In the genomic region with DNA sequence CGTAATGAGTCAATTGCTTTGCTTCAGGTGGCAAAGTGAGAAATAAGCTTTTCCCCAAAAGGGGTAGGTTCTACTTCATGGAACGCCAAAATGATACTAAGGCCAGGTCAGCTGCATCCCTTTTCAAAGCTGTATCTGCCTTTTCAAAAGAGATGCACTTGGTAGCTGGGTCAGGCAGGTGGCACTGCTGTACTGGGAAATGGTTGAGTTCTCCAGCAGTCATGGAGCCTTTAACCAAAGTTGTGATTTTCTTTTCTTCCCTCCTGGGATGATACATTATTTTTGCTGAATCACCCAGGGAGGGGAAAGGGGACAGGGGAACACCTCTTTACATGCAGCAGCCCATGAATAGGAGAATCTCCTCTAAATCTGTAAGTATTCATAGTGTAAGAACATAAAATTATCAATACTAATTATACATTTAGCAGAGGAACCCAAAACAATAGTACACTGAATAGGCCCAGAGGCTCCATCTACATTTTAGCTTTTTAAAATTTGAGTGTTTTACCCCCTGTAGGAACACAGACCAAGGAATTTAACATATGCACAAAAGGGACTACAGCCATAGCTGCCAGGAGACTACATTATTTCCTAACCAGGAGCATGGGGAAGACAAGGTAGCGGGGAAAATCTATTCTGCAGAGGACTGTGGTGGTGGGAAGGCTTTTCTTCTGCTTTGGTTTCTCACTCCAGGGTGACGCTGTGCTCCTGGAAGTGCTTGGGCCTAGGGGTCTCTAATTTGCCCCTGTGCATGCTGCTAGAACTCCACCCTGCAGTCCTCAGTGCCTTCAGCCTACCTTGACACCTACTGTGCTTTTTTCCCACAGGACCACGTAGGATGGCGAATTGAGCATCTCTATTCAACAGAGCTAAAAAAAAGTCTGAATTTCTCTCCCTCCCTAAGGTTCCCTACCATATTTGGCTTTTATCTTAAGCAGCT, we compare ENCODE assay signal across 8 cellular contexts. TPM values are rescaled to one million over a fixed set of nuclear protein-coding genes. Genes with fewer than 3 reads are reported as not detected.
DNase-seq lines count a peak whose midpoint lies in the region; ATAC-seq, FAIRE-seq and TF ChIP-seq lines count a peak whose summit lies in the region.

No MANE protein-coding gene starts in this region.

- H3K27ac ChIP-seq in SU-DHL-6 (ENCODE audit: low read depth, low read length) (no peak overlapping the region), GM12878 (ENCODE audit: control insufficient read depth, insufficient read depth) (no peak overlapping the region), hepatocyte (no peak overlapping the region), sigmoid colon (no peak overlapping the region)

- SMC1A ChIA-PET in GM12878 (lab: Charles Lee; ENCODE audit: uncharacterized antibody, unreplicated experiment): interaction anchor here (0.7 to 2.8 kb wide), 26 partner anchors 8 to 411 kb away, joined by 3 to 23 read pairs (median 4); no protein-coding TSS in a partner anchor

- H3K79me2 ChIP-seq in SU-DHL-6 (ENCODE audit: insufficient read depth, low read length) (no peaks in the 10 kb centered on the region), GM12878 (ENCODE audit: control insufficient read depth, insufficient read depth, low read length) (no peaks in the 10 kb centered on the region), hepatocyte (no peaks in the 10 kb centered on the region)

- TF ChIP-seq EP300 in GM12878 (IDR thresholded peaks at IDR 0.05; ENCODE audit: borderline replicate concordance in 1 of 2, control insufficient read depth in 1 of 2, low read depth in 2 of 2, low read length in 2 of 2) (no peak), sigmoid colon (IDR thresholded peaks at IDR 0.05) (no peak)

- H3K27me3 ChIP-seq in SU-DHL-6 (ENCODE audit: low read length): no peaks in the 10 kb centered on the region
- H3K27me3 ChIP-seq in GM12878 (replicated peaks in 1 of 2; ENCODE audit: control insufficient read depth in 2 of 2, insufficient read depth in 2 of 2, low read length in 1 of 2): no peaks in the 10 kb centered on the region
- no peaks in the 10 kb centered on the region for H3K27me3 ChIP-seq in hepatocyte
- no peaks in the 10 kb centered on the region for H3K27me3 ChIP-seq in sigmoid colon

- BruUV-seq in GM12878 (replicated peaks; lab: Mats Ljungman, UMichigan): no TSS peak

- peak; percentile 70 for DNase-seq in A172 (ENCODE audit: low spot score)
- peak; percentile 74 for DNase-seq in M059J (ENCODE audit: low read depth)
- peak; percentile 19 for DNase-seq in GM12878 (ENCODE audit: low read depth, low spot score)
- DNase-seq in hepatocyte (ENCODE audit: low spot score): peak; percentile 69
- DNase-seq in sigmoid colon: peak; percentile 80

- H3K4me3 ChIP-seq in SU-DHL-6 (ENCODE audit: insufficient read depth, low read length, poor library complexity, severe bottlenecking) (no peak overlapping the region), GM12878 (no peak overlapping the region), hepatocyte (no peak overlapping the region), sigmoid colon (no peak overlapping the region)

- in situ Hi-C loops in GM12878 (cut with MboI): no loop called here

- peak; percentile 41 for FAIRE-seq in GM12878 (lab: Jason Lieb, UNC)

- no peaks in the 10 kb centered on the region for H3K4me1 ChIP-seq in GM12878 (ENCODE audit: control insufficient read depth, insufficient read depth, low read length)
- no peaks in the 10 kb centered on the region for H3K4me1 ChIP-seq in hepatocyte (ENCODE audit: insufficient read depth)
- no peaks in the 10 kb centered on the region for H3K4me1 ChIP-seq in sigmoid colon

- H3K9me2 ChIP-seq in SU-DHL-6 (replicated peaks; ENCODE audit: insufficient read depth, low read length) (no peaks in the 10 kb centered on the region), hepatocyte (replicated peaks; ENCODE audit: insufficient read depth) (no peaks in the 10 kb centered on the region)

- H3K4me2 ChIP-seq in SU-DHL-6 (ENCODE audit: low read depth, low read length, poor library complexity, severe bottlenecking) (no peak overlapping the region), GM12878 (ENCODE audit: control insufficient read depth, insufficient read depth) (no peak overlapping the region), hepatocyte (no peak overlapping the region)

- RAD21 ChIA-PET in GM12878 (lab: Charles Lee; ENCODE audit: unreplicated experiment): interaction anchor here (0.9 to 2.6 kb wide), 12 partner anchors 8 to 682 kb away, joined by 3 to 15 read pairs (median 5); no protein-coding TSS in a partner anchor

- H4K20me1 ChIP-seq in SU-DHL-6 (ENCODE audit: low read depth, low read length) (no peaks in the 10 kb centered on the region), GM12878 (ENCODE audit: control insufficient read depth, insufficient read depth) (no peaks in the 10 kb centered on the region), hepatocyte (ENCODE audit: insufficient read depth, poor library complexity, severe bottlenecking) (no peaks in the 10 kb centered on the region)

- TF ChIP-seq POLR2A in GM12878 (IDR thresholded peaks at IDR 0.05; ENCODE audit: low read depth, low read length) (no peak), sigmoid colon (IDR thresholded peaks at IDR 0.05) (no peak)

- H2AFZ ChIP-seq in SU-DHL-6 (ENCODE audit: low read depth, low read length, severe bottlenecking) (no peak overlapping the region), GM12878 (ENCODE audit: control insufficient read depth, low read depth, low read length) (no peak overlapping the region), hepatocyte (no peak overlapping the region)

- peak; percentile 88 for TF ChIP-seq RAD21 in GM12878 (IDR thresholded peaks at IDR 0.05; ENCODE audit: insufficient read depth, low read depth, low read length)

- peak; percentile 90 for ATAC-seq in GM12878
- no peak for ATAC-seq in HG02970 (IDR thresholded peaks at IDR 0.05; ENCODE audit: low FRiP score, unreplicated experiment)

- H3K9me3 ChIP-seq in SU-DHL-6 (ENCODE audit: insufficient read depth, low read length) (no peaks in the 10 kb centered on the region), GM12878 (replicated peaks; ENCODE audit: control insufficient read depth, insufficient read depth, low read length) (no peaks in the 10 kb centered on the region), hepatocyte (ENCODE audit: low read depth) (no peaks in the 10 kb centered on the region), sigmoid colon (no peaks in the 10 kb centered on the region)

- 83% methylated on average over 6 of the region's 6 CpGs for WGBS in GM12878 (ENCODE audit: insufficient coverage, insufficient replicate concordance, low lambda C conversion rate, missing lambda C conversion rate)
- WGBS in hepatocyte (ENCODE audit: low lambda C conversion rate, missing lambda C conversion rate): 87% methylated on average over 6 of the region's 6 CpGs
- 79 to 87% methylated on average over 6 of the region's 6 CpGs for WGBS in sigmoid colon, 2 donors

- intact Hi-C loops in GM12878 (cut with micrococcal nuclease; ENCODE audit: unreplicated experiment): loop anchor here (1.0 kb wide), 2 partner anchors 262 to 416 kb away; no protein-coding TSS in a partner anchor
- intact Hi-C loops in sigmoid colon (cut with DNase I): loop anchor here (1.0 to 10.0 kb wide), 5 partner anchors 101 to 685 kb away; partner anchors contain the start of genes COG5 and DUS4L

- H3K36me3 ChIP-seq in SU-DHL-6 (ENCODE audit: low read length) (no peaks in the 10 kb centered on the region), GM12878 (ENCODE audit: control insufficient read depth in 2 of 2, insufficient read depth in 2 of 2, low read length in 1 of 2) (no peaks in the 10 kb centered on the region; a peak in 1 of 4 replicates), hepatocyte (replicated peaks; ENCODE audit: insufficient read depth, low read depth) (no peaks in the 10 kb centered on the region), sigmoid colon (no peaks in the 10 kb centered on the region)

- H3K9ac ChIP-seq in SU-DHL-6 (ENCODE audit: low read length): no peak overlapping the region
- no peak overlapping the region for H3K9ac ChIP-seq in GM12878 (ENCODE audit: control insufficient read depth, insufficient read depth, low read length)

- CTCF ChIA-PET in GM12878 (lab: Yijun Ruan, JAX): interaction anchor here (0.7 to 2.9 kb wide), 36 partner anchors 9 to 417 kb away, joined by 3 to 63 read pairs (median 4); partner anchors contain the start of gene CBLL1

- peak; percentile 58; the same call in 1 of the 2 replicates for TF ChIP-seq CTCF in GM12874 (IDR thresholded peaks at IDR 0.05; ENCODE audit: insufficient read depth, low read depth, low read length)
- peak; percentile 72 for TF ChIP-seq CTCF in SU-DHL-6 (IDR thresholded peaks at IDR 0.05; ENCODE audit: insufficient read depth, low read length, poor library complexity, severe bottlenecking)
- TF ChIP-seq CTCF in GM12878 (IDR thresholded peaks at IDR 0.05 in 2 of 3, conservative IDR thresholded peaks at IDR 0.05 in 1 of 3; ENCODE audit: control insufficient read depth in 2 of 3, extremely low read depth in 1 of 3, insufficient read depth in 1 of 3, low read depth in 3 of 3, low read length in 3 of 3): peak; percentile 68 to 92 (median 76)
- TF ChIP-seq CTCF in hepatocyte (IDR thresholded peaks at IDR 0.05; ENCODE audit: poor library complexity): peak; percentile 75
- TF ChIP-seq CTCF in sigmoid colon (IDR thresholded peaks at IDR 0.05): peak; percentile 52 to 78 (median 66)

- no peaks in the 10 kb centered on the region for H3F3A ChIP-seq in SU-DHL-6 (ENCODE audit: insufficient read depth)

- POLR2A ChIA-PET in GM12878 (lab: Charles Lee): interaction anchor here (0.6 kb wide), 2 partner anchors 96 to 291 kb away, joined by 4 to 6 read pairs; no protein-coding TSS in a partner anchor

RNA-seq across cellular contexts. Expression of gene GPR22, which starts 6.4 kb away (rescaled TPM):
- total RNA-seq in A172 (2014; rRNA removed; shearing (Covaris generic)): not detected in 2 replicates
- not detected in 2 replicates for total RNA-seq in M059J (2014; rRNA removed; shearing (Covaris generic))
- not detected in 2 replicates for total RNA-seq in GM12878 (2013; cell fraction: nucleolus; rRNA removed)
- total RNA-seq in GM12878 (2014; rRNA removed): not detected in 2 replicates
- total RNA-seq in GM12878 (2014; rRNA removed; fragmentation: Illumina TruSeq; extraction: Trizol): not detected in 2 replicates
- not detected in 2 replicates for total RNA-seq in GM12878 (2021)
- not detected for polyA plus RNA-seq in GM12878 (2011; ENCODE audit: low read depth)
- not detected in 2 replicates for polyA plus RNA-seq in GM12878 (2011; rRNA removed)
- polyA plus RNA-seq in GM12878 (2011; cell fraction: cytosol; rRNA removed): not detected in 2 replicates
- polyA plus RNA-seq in GM12878 (2011; cell fraction: nucleus; rRNA removed): not detected in 2 replicates
- not detected in 2 replicates for polyA plus RNA-seq in GM12878 (2012)
- polyA plus RNA-seq in GM12878 (2014; fragmentation: Illumina TruSeq; extraction: Trizol): not detected in 2 replicates
- polyA plus RNA-seq in GM12878 (2014; fragmentation: Nextera tagmentation; extraction: Ambion mirVana): under 1 TPM; 0.11 to 0.71 TPM
- polyA plus RNA-seq in GM12878 (2014; rRNA removed): not detected in 2 replicates
- polyA plus RNA-seq in GM12878 (2016; fragmentation: Nextera tagmentation; extraction: Ambion mirVana): under 1 TPM; 0.44 to 0.50 TPM
- not detected in 2 replicates for polyA minus RNA-seq in GM12878 (2011; rRNA and poly(A)+ RNA removed)
- not detected in 2 replicates for polyA minus RNA-seq in GM12878 (2011; cell fraction: cytosol; rRNA and poly(A)+ RNA removed)
- not detected in 2 replicates for polyA minus RNA-seq in GM12878 (2011; cell fraction: nucleus; rRNA and poly(A)+ RNA removed)
- total RNA-seq in hepatocyte: 0.07 and 0.08 TPM in 2 replicates
- polyA plus RNA-seq in hepatocyte: 0.27 and 0.39 TPM in 2 replicates
- 1 to 10 TPM in 1 of 4 donors, under 1 TPM in 2, not detected in 1; 0.28 to 1.1 (median 0.82) TPM for total RNA-seq in sigmoid colon
- polyA plus RNA-seq in sigmoid colon: under 1 TPM in 1 of 3 donors, not detected in 2; 0.10 TPM

Comparison
In these comparisons a context has a peak if more than half of its experiments do, and no peak if none do; other contexts are left out.
1. DNase-seq: peak in every context shown above with its lines; median percentile 80 in sigmoid colon; 74 in M059J; 70 in A172; 69 in hepatocyte; 19 in GM12878.